Comparison of ENCODE assay signal across 13 cellular contexts in genomic region chr13:100491164-100491847, GRCh38.
A peak's percentile ranks its signal among the peaks of the same experiment; 100 is the strongest.
DNase-seq lines count a peak whose midpoint lies in the region; ATAC-seq, FAIRE-seq and TF ChIP-seq lines count a peak whose summit lies in the region.
"Had no signal": no experiment of that assay in that cellular context is flagged by ENCODE, and none has a peak within 500 bp of the region (broad histone marks: within the 10 kb centered on the region; RNA-seq: fewer than 3 reads in every experiment).

No MANE protein-coding gene starts in this region.

- no peak for ATAC-seq in HepG2
- no peak for ATAC-seq in HG02840 (IDR thresholded peaks at IDR 0.05; ENCODE audit: low FRiP score, unreplicated experiment)
- ATAC-seq: activated CD8-positive, alpha-beta T cell treated with anti-CD3 and anti-CD28 coated beads for 36 hours had no signal

- intact Hi-C loops in HepG2 (cut with micrococcal nuclease; ENCODE audit: unreplicated experiment), result no loop called here

- POLR2A ChIA-PET in HepG2 (lab: Yijun Ruan, JAX), result no interaction called here

- H3K4me1 ChIP-seq in liver (ENCODE audit: control insufficient read depth in 4 of 4, insufficient read depth in 4 of 4, low read length in 3 of 4) (peaks cover 0 to 7% (median 0%) of the 10 kb centered on the region in 4 donors), HepG2 (ENCODE audit: insufficient read depth, low read length) (peaks cover 16% of the 10 kb centered on the region), GM23248 (ENCODE audit: insufficient read depth) (no peaks in the 10 kb centered on the region)
- H3K4me1 ChIP-seq: BLaER1, colonic mucosa had no signal

- H3K4me3 ChIP-seq in liver (ENCODE audit: low read depth in 1 of 3, low read length in 3 of 3) (no peak overlapping the region), HepG2 (replicated peaks in 1 of 3; ENCODE audit: insufficient read depth in 1 of 3, low read depth in 2 of 3, low read length in 3 of 3) (no peak overlapping the region), GM23248 (no peak overlapping the region)
- H3K4me3 ChIP-seq: BLaER1, colonic mucosa, transverse colon had no signal

- no peak overlapping the region for H2AFZ ChIP-seq in HepG2 (ENCODE audit: low read length)
- H2AFZ ChIP-seq in GM23248, result no peak overlapping the region

- no peak for FAIRE-seq in HepG2 (lab: Jason Lieb, UNC)

- H3K9me3 ChIP-seq in liver (ENCODE audit: control insufficient read depth in 4 of 4, low read length in 3 of 4), result no peaks in the 10 kb centered on the region
- no peaks in the 10 kb centered on the region for H3K9me3 ChIP-seq in HepG2 (ENCODE audit: low read length)
- no peaks in the 10 kb centered on the region for H3K9me3 ChIP-seq in GM23248 (ENCODE audit: low read depth)
- H3K9me3 ChIP-seq: BLaER1, colonic mucosa, transverse colon had no signal

- H3K36me3 ChIP-seq in liver (ENCODE audit: control insufficient read depth in 4 of 4, insufficient read depth in 3 of 4, low read depth in 1 of 4, low read length in 3 of 4) (peaks cover 0 to 5% (median 3%) of the 10 kb centered on the region in 4 donors), HepG2 (replicated peaks in 1 of 2; ENCODE audit: control insufficient read depth in 1 of 2, insufficient read depth in 2 of 2, low read length in 2 of 2) (no peaks in the 10 kb centered on the region; a peak in 2 of 5 replicates), GM23248 (ENCODE audit: low read depth) (no peaks in the 10 kb centered on the region)
- H3K36me3 ChIP-seq: BLaER1, colonic mucosa, transverse colon had no signal

- H3K27me3 ChIP-seq in liver (ENCODE audit: control insufficient read depth in 4 of 4, insufficient read depth in 4 of 4, low read length in 3 of 4) (no peaks in the 10 kb centered on the region), HepG2 (ENCODE audit: control insufficient read depth in 1 of 2, insufficient read depth in 2 of 2, low read length in 2 of 2) (no peaks in the 10 kb centered on the region), layer of hippocampus (ENCODE audit: control insufficient read depth, insufficient read depth, low read length) (no peaks in the 10 kb centered on the region), GM23248 (replicated peaks; ENCODE audit: insufficient read depth) (no peaks in the 10 kb centered on the region)
- H3K27me3 ChIP-seq: BLaER1, colonic mucosa, transverse colon had no signal

- H4K20me1 ChIP-seq in HepG2 (ENCODE audit: insufficient read depth, low read length), result no peaks in the 10 kb centered on the region
- no peaks in the 10 kb centered on the region for H4K20me1 ChIP-seq in GM23248 (ENCODE audit: insufficient read depth)
- H4K20me1 ChIP-seq: BLaER1 had no signal

- no peaks in the 10 kb centered on the region for H3F3A ChIP-seq in GM23248 (ENCODE audit: insufficient read depth)

- H3K9ac ChIP-seq in liver (ENCODE audit: low read depth in 1 of 2, low read length in 2 of 2) (no peak overlapping the region), HepG2 (ENCODE audit: insufficient read depth, low read depth, low read length) (no peak overlapping the region), GM23248 (no peak overlapping the region)
- H3K9ac ChIP-seq: BLaER1 had no signal

- H3K9me2 ChIP-seq in GM23248 (ENCODE audit: insufficient read depth), result no peaks in the 10 kb centered on the region

- no peak for TF ChIP-seq POLR2A in HepG2 (IDR thresholded peaks at IDR 0.05; ENCODE audit: insufficient read depth in 1 of 2, low read depth in 2 of 2, low read length in 2 of 2)

- CTCF ChIA-PET in HepG2 (lab: Yijun Ruan, JAX; ENCODE audit: low intra/inter-chr PET ratio, low total read pairs), result no interaction called here

- no peak for DNase-seq in HepG2 (ENCODE audit: low spot score)
- DNase-seq in caudate nucleus (lab: John Stamatoyannopoulos, UW), result peak in 8 of 61 donors; percentile 1 to 55 (median 12)
- DNase-seq in GM23248, result no peak
- DNase-seq in SW 1271 (lab: John Stamatoyannopoulos, UW), result no peak
- no peak for DNase-seq in cortex of kidney (lab: John Stamatoyannopoulos, UW)
- DNase-seq: activated CD8-positive, alpha-beta T cell treated with anti-CD3 and anti-CD28 coated beads for 36 hours; colonic mucosa; mammary epithelial cell; transverse colon had no signal

- H3K27ac ChIP-seq in liver (ENCODE audit: low read depth in 1 of 2, low read length in 2 of 2) (no peak overlapping the region), HepG2 (ENCODE audit: extremely low read length, insufficient read depth, low read length) (no peak overlapping the region), caudate nucleus (ENCODE audit: low read depth, low read length) (peak overlapping the region; percentile 52), layer of hippocampus (ENCODE audit: low read depth, low read length) (peak overlapping the region; percentile 53), GM23248 (no peak overlapping the region)
- H3K27ac ChIP-seq: BLaER1, colonic mucosa had no signal

- no peaks in the 10 kb centered on the region for H3K79me2 ChIP-seq in HepG2 (ENCODE audit: insufficient read depth, low read length)
- no peaks in the 10 kb centered on the region for H3K79me2 ChIP-seq in GM23248 (ENCODE audit: insufficient read depth)

- in situ Hi-C loops in HepG2 (cut with HindIII; ENCODE audit: extremely low pct_ligation_motif_present, low pct_unique_long_range_greater_than_20kb), result no loop called here
- in situ Hi-C loops in GM23248 (cut with MboI), result no loop called here

- BruUV-seq in HepG2 (replicated peaks; lab: Mats Ljungman, UMichigan), result no TSS peak

- H3K4me2 ChIP-seq in HepG2 (ENCODE audit: low read depth, low read length), result no peak overlapping the region
- H3K4me2 ChIP-seq in GM23248 (ENCODE audit: unreplicated experiment), result no peak overlapping the region
- H3K4me2 ChIP-seq: BLaER1 had no signal

- peak in 1 of 2 donors; percentile 3 for TF ChIP-seq RAD21 in liver (IDR thresholded peaks at IDR 0.05)
- no peak for TF ChIP-seq RAD21 in HepG2 (CRISPR knock-in tag; IDR thresholded peaks at IDR 0.05)

- TF ChIP-seq CTCF in liver (IDR thresholded peaks at IDR 0.05; ENCODE audit: low read depth, low read length, missing input control) (no peak), HepG2 (CRISPR knock-in tag; IDR thresholded peaks at IDR 0.05) (no peak)

- TF ChIP-seq EP300 in HepG2 (IDR thresholded peaks at IDR 0.05; ENCODE audit: low read depth in 2 of 2, low read length in 2 of 2), result no peak
- no peak for TF ChIP-seq EP300 in HepG2 (CRISPR knock-in tag; IDR thresholded peaks at IDR 0.05; ENCODE audit: borderline replicate concordance)

- WGBS in liver, result 79% methylated on average over 8 of the region's 8 CpGs
- 93% methylated on average over 8 of the region's 8 CpGs for WGBS in HepG2 (ENCODE audit: low lambda C conversion rate)
- WGBS in GM23248 (ENCODE audit: low coverage in 1 of 2, low lambda C conversion rate in 2 of 2, missing lambda C conversion rate in 2 of 2), 2 experiments, result 91% methylated on average over 8 of the region's 8 CpGs

TF ChIP-seq in liver, 16 proteins besides CTCF, POLR2A, EP300 and RAD21:
- TF ChIP-seq HNF4A (conservative IDR thresholded peaks at IDR 0.05), result no peak
- no peak for TF ChIP-seq SP1 (IDR thresholded peaks at IDR 0.05)
- peak; percentile 59 for TF ChIP-seq NR2F2 (IDR thresholded peaks at IDR 0.05)

TF ChIP-seq in HepG2, 621 proteins besides CTCF, POLR2A, EP300 and RAD21:
- TF ChIP-seq ZBTB33 (CRISPR knock-in tag; IDR thresholded peaks at IDR 0.05), result no peak
- no peak for TF ChIP-seq ZUFSP (CRISPR knock-in tag; IDR thresholded peaks at IDR 0.05; ENCODE audit: borderline replicate concordance)
- TF ChIP-seq SYNCRIP (IDR thresholded peaks at IDR 0.05; ENCODE audit: insufficient read depth, low read depth, low read length), result no peak
- TF ChIP-seq SRSF1 (optimal IDR thresholded peaks at IDR 0.05; ENCODE audit: low read depth, low read length), result no peak
- no peak for TF ChIP-seq ZFP62 (CRISPR knock-in tag; IDR thresholded peaks at IDR 0.05)
- no peak for TF ChIP-seq SATB2 (CRISPR knock-in tag; IDR thresholded peaks at IDR 0.05)

Comparison
In these comparisons a context has a peak if more than half of its experiments do, and no peak if none do; other contexts are left out.
1. H3K27ac ChIP-seq: peak in caudate nucleus (single experiment) and layer of hippocampus (single experiment); none in liver (0 of 2), HepG2 (single experiment) and GM23248 (single experiment).